17 cellular contexts compared by ENCODE assay signal in genomic region chr2:1940660-1941059, GRCh38.
DNase-seq lines count a peak whose midpoint lies in the region; ATAC-seq, FAIRE-seq and TF ChIP-seq lines count a peak whose summit lies in the region.
"Had no signal": no experiment of that assay in that cellular context is flagged by ENCODE, and none has a peak within 500 bp of the region (broad histone marks: within the 10 kb centered on the region; RNA-seq: fewer than 3 reads in every experiment).

No MANE protein-coding gene starts in this region.

- no peaks in the 10 kb centered on the region for H3K36me3 ChIP-seq in K562 (ENCODE audit: control insufficient read depth, insufficient read depth, low read length)
- no peaks in the 10 kb centered on the region for H3K36me3 ChIP-seq in mucosa of descending colon (ENCODE audit: low read depth)

- no peaks in the 10 kb centered on the region for H3K79me2 ChIP-seq in K562 (ENCODE audit: control insufficient read depth, insufficient read depth, low read length)
- H3K79me2 ChIP-seq: parathyroid adenoma had no signal

- no peak overlapping the region for H3K27ac ChIP-seq in K562 (ENCODE audit: extremely low read depth, low read depth, low read length)
- H3K27ac ChIP-seq: parathyroid adenoma had no signal

- H3K4me1 ChIP-seq in K562 (replicated peaks in 1 of 2; ENCODE audit: control insufficient read depth in 2 of 2, insufficient read depth in 2 of 2, low read length in 2 of 2), result no peaks in the 10 kb centered on the region
- H3K4me1 ChIP-seq in mucosa of descending colon (ENCODE audit: low read depth), result no peaks in the 10 kb centered on the region
- H3K4me1 ChIP-seq: parathyroid adenoma had no signal

- no peak for TF ChIP-seq POLR2A in K562 (conservative IDR thresholded peaks at IDR 0.05)

- no peak overlapping the region for H3K9ac ChIP-seq in K562 (ENCODE audit: insufficient read depth in 1 of 2, low read depth in 2 of 2, low read length in 2 of 2)
- H3K9ac ChIP-seq: parathyroid adenoma had no signal

- TF ChIP-seq EP300 in K562 (IDR thresholded peaks at IDR 0.05; ENCODE audit: low read length), result no peak

- FAIRE-seq in K562 (lab: Jason Lieb, UNC), result no peak
- FAIRE-seq: colon, RCC 7860 had no signal

- 4% methylated on average over 6 of the region's 6 CpGs for WGBS in K562 (ENCODE audit: insufficient coverage, low coverage, missing lambda C conversion rate)

- no peaks in the 10 kb centered on the region for H3K9me1 ChIP-seq in K562 (ENCODE audit: control insufficient read depth, insufficient read depth, low read length)

- peak in 8 of 14 donors; percentile 5 to 54 (median 9) for DNase-seq in C1 segment of cervical spinal cord (lab: John Stamatoyannopoulos, UW)
- peak; percentile 44 for DNase-seq in NCI-H187 treated with DMSO at 0.1 percent for 48 hours (lab: John Stamatoyannopoulos, UW)
- peak in 1 of 4 experiments; percentile 2 for DNase-seq in K562 (ENCODE audit: extremely low read depth in 1 of 4, low spot score in 3 of 4)
- peak; percentile 65 for DNase-seq in kidney tubule cell (ENCODE audit: low spot score)
- DNase-seq in SIG-M5 treated with dmso at 0.1 percent for 504 hours (lab: John Stamatoyannopoulos, UW; ENCODE audit: unreplicated experiment), result no peak
- no peak for DNase-seq in mucosa of descending colon
- DNase-seq in SHP77 treated with DMSO at 0.1 percent for 48 hours (lab: John Stamatoyannopoulos, UW), result no peak
- DNase-seq: activated CD4-positive, alpha-beta T cell treated with anti-CD3 and anti-CD28 coated beads, Interleukin-2, amount 50 U/mL, for 1 hour; activated naive CD8-positive, alpha-beta T cell treated with anti-CD3 and anti-CD28 coated beads, Interleukin-2, amount 50 U/mL, for 24 hours; activated T-cell treated with anti-CD3 and anti-CD28 coated beads, Interleukin-2, amount 50 U/mL, for 4 hours; DMS 273 treated with DMSO at 0.1 percent for 48 hours; NCI-H446; T1000 had no signal

- CTCF ChIA-PET in K562 (lab: Yijun Ruan, JAX; ENCODE audit: low intra/inter-chr PET ratio), result no interaction called here

- no peaks in the 10 kb centered on the region for H3K9me3 ChIP-seq in K562 (replicated peaks; ENCODE audit: control insufficient read depth, insufficient read depth, low read depth, low read length)
- no peaks in the 10 kb centered on the region for H3K9me3 ChIP-seq in mucosa of descending colon

- H3K4me2 ChIP-seq in K562 (ENCODE audit: insufficient read depth, low read length), result no peak overlapping the region

- in situ Hi-C loops in K562 (cut with MboI), result no loop called here

- H3K27me3 ChIP-seq in K562 (ENCODE audit: control insufficient read depth in 2 of 2, insufficient read depth in 2 of 2, low read length in 2 of 2), result peaks cover 0 to 25% of the 10 kb centered on the region in 2 experiments; a peak in 2 of 5 replicates

- intact Hi-C loops in K562 (cut with micrococcal nuclease) (no loop called here), mucosa of descending colon (cut with DNase I, micrococcal nuclease) (no loop called here)

- 0 out of 2 replicates have a peak, but pooled peaks cover 4% of the 10 kb centered on the region for H4K20me1 ChIP-seq in K562 (replicated peaks; ENCODE audit: control insufficient read depth, insufficient read depth, low read length)

- H3K4me3 ChIP-seq in K562 (no peak overlapping the region), mucosa of descending colon (no peak overlapping the region)

- BruUV-seq in K562 (replicated peaks; lab: Mats Ljungman, UMichigan), result no TSS peak

- no peak for TF ChIP-seq CTCF in K562 (IDR thresholded peaks at IDR 0.05 in 2 of 3, conservative IDR thresholded peaks at IDR 0.05 in 1 of 3; ENCODE audit: insufficient read depth in 2 of 3, low read depth in 1 of 3, low read length in 3 of 3)
- TF ChIP-seq CTCF in mucosa of descending colon (IDR thresholded peaks at IDR 0.05), result no peak

- ATAC-seq in K562 (no peak), GM19395 (IDR thresholded peaks at IDR 0.05; ENCODE audit: unreplicated experiment) (no peak), mucosa of descending colon (no peak)
- ATAC-seq: activated naive CD8-positive, alpha-beta T cell treated with anti-CD3 and anti-CD28 coated beads, Interleukin-2, amount 50 U/mL, for 24 hours; activated T-cell treated with anti-CD3 and anti-CD28 coated beads, Interleukin-2, amount 50 U/mL, for 4 hours had no signal

- TF ChIP-seq RAD21 in K562 (CRISPR knock-in tag; conservative IDR thresholded peaks at IDR 0.05 in 1 of 2, IDR thresholded peaks at IDR 0.05 in 1 of 2), result no peak

- H2AFZ ChIP-seq in K562 (ENCODE audit: low read depth, low read length), result no peak overlapping the region
- H2AFZ ChIP-seq: parathyroid adenoma had no signal

- POLR2A ChIA-PET in K562 (lab: Yijun Ruan, JAX), result no interaction called here

TF ChIP-seq in K562, 482 proteins besides CTCF, POLR2A, EP300 and RAD21:
- peak; percentile 51 for TF ChIP-seq NFIC (IDR thresholded peaks at IDR 0.05)
- no peak for TF ChIP-seq CBX1 (IDR thresholded peaks at IDR 0.05; ENCODE audit: low read depth)

Comparison
In these comparisons a context has a peak if more than half of its experiments do, and no peak if none do; other contexts are left out.
1. DNase-seq: peak in C1 segment of cervical spinal cord (8 of 14), NCI-H187 treated with DMSO at 0.1 percent for 48 hours (single experiment) and kidney tubule cell (single experiment); none in SIG-M5 treated with dmso at 0.1 percent for 504 hours (single experiment), mucosa of descending colon (0 of 3) and SHP77 treated with DMSO at 0.1 percent for 48 hours (single experiment).